In the genomic region with DNA sequence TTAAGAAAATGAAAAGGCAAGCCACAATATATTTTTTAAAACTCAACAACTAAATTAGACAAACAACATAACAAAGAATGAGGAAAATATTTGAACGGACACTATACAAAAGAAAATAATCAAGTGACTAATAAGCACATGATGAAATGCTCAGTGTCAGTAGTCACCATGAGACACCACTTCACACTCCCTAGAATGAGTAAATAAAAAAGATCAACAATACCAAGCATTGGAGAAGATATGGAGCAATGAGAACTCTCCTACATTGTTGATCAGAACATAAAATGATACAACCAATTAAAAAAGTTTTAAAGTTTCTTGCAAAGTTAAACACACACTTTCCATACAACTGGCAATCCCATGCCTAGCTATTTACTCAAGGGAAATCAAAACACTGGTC, we compare ENCODE assay signal across 18 cellular contexts.
"Had no signal": no experiment of that assay in that cellular context is flagged by ENCODE, and none has a peak within 500 bp of the region (broad histone marks: within the 10 kb centered on the region; RNA-seq: fewer than 3 reads in every experiment).

No MANE protein-coding gene starts in this region.

- H3K4me1 ChIP-seq: spleen, upper lobe of right lung had no signal

- H3K4me3 ChIP-seq: dorsolateral prefrontal cortex, esophagus squamous epithelium, gastrocnemius medialis, heart right ventricle, mucosa of descending colon, spleen, tibial artery, upper lobe of right lung, vagina had no signal

- H3K27ac ChIP-seq: dorsolateral prefrontal cortex, esophagus squamous epithelium, gastrocnemius medialis, heart right ventricle, neutrophil, spleen, tibial artery, upper lobe of right lung, vagina had no signal

- H3K9me3 ChIP-seq: esophagus squamous epithelium, gastrocnemius medialis, mucosa of descending colon, neutrophil, spleen, tibial artery, upper lobe of right lung, vagina had no signal

- H3K36me3 ChIP-seq: esophagus squamous epithelium, gastrocnemius medialis, heart right ventricle, neutrophil, spleen, tibial artery, upper lobe of right lung, vagina had no signal

- FAIRE-seq: islet of Langerhans had no signal

- DNase-seq: cortex of kidney; dorsolateral prefrontal cortex; effector CD8-positive, alpha-beta T cell; esophagus squamous epithelium; gastrocnemius medialis; heart right ventricle; hypothalamus; mucosa of descending colon; naive thymus-derived CD8-positive, alpha-beta T cell; spleen; stimulated activated CD4-positive, alpha-beta T cell treated with anti-CD3 and anti-CD28 coated beads, Interleukin-15, amount 100 ng/mL, for 24 hours; stimulated activated CD4-positive, alpha-beta T cell treated with anti-CD3 and anti-CD28 coated beads, Interleukin-1b, Interleukin-23, amount 100 ng/mL, for 48 hours; stimulated activated CD4-positive, alpha-beta T cell treated with anti-CD3 and anti-CD28 coated beads, Interleukin-4, amount 100 ng/mL, for 24 hours; tibial artery; upper lobe of right lung had no signal

- H3K27me3 ChIP-seq: esophagus squamous epithelium, gastrocnemius medialis, neutrophil, spleen, tibial artery, upper lobe of right lung, vagina had no signal
